In genomic region chr9:111001471-111001870, GRCh38 we compare ENCODE assay signal across 21 cellular contexts. TPM values are rescaled to one million over a fixed set of nuclear protein-coding genes. Genes with fewer than 3 reads are reported as not detected.
DNase-seq lines count a peak whose midpoint lies in the region; TF ChIP-seq lines count a peak whose summit lies in the region.
"Had no signal": no experiment of that assay in that cellular context is flagged by ENCODE, and none has a peak within 500 bp of the region (broad histone marks: within the 10 kb centered on the region; RNA-seq: fewer than 3 reads in every experiment).

No MANE protein-coding gene starts in this region.

- H3K27ac ChIP-seq in caudate nucleus (ENCODE audit: low read depth, low read length) (peak overlapping the region; percentile 85), substantia nigra (ENCODE audit: low read depth, low read length, poor library complexity, severe bottlenecking) (peak overlapping the region; percentile 92)
- H3K27ac ChIP-seq: GM23248, HL-60, PC-9, SJCRH30 had no signal

- no peak for TF ChIP-seq POLR2A in NB4 (IDR thresholded peaks at IDR 0.05; ENCODE audit: extremely low read depth, insufficient read length)

- no peak overlapping the region for H3K4me3 ChIP-seq in NB4 (ENCODE audit: low read depth, low read length)
- H3K4me3 ChIP-seq: GM23248, PC-9, SJCRH30 had no signal

- DNase-seq in GF-D8 (lab: John Stamatoyannopoulos, UW) (peak; percentile 27), NB4 (ENCODE audit: low read depth) (peak; percentile 2), caudate nucleus (lab: John Stamatoyannopoulos, UW) (no peak), substantia nigra (lab: John Stamatoyannopoulos, UW) (no peak), DMS 273 treated with DMSO at 0.1 percent for 48 hours (lab: John Stamatoyannopoulos, UW) (no peak), NCI-H526 treated with DMSO at 0.1 percent for 48 hours (lab: John Stamatoyannopoulos, UW) (no peak), H4 (ENCODE audit: low spot score) (no peak)
- DNase-seq: ACHN; BE2C; CD8-positive, alpha-beta memory T cell; DND-41; GM23248; NCI-H1092 treated with DMSO at 0.1 percent for 48 hours; NCI-H1694 treated with DMSO at 0.1 percent for 48 hours; NCI-H2107; NCI-H226; NCI-H526; PC-9; SJCRH30; SW 1271 had no signal

- TF ChIP-seq CTCF in NB4 (IDR thresholded peaks at IDR 0.05; ENCODE audit: low read depth, low read length), result no peak

RNA-seq across cellular contexts. Expression of gene LPAR1, which starts 36.8 kb away (rescaled TPM):
- 6.8 and 11.5 TPM in 2 replicates for total RNA-seq in H4 (2014; rRNA removed; shearing (Covaris generic))
- total RNA-seq: CD8-positive, alpha-beta memory T cell had no signal

Comparison
In these comparisons a context has a peak if more than half of its experiments do, and no peak if none do; other contexts are left out.
1. DNase-seq: peak in GF-D8 (single experiment) and NB4 (single experiment); none in caudate nucleus (0 of 61), substantia nigra (0 of 49), DMS 273 treated with DMSO at 0.1 percent for 48 hours (single experiment), NCI-H526 treated with DMSO at 0.1 percent for 48 hours (single experiment) and H4 (single experiment).